In genomic region chr11:95154514-95154913, GRCh38 we compare ENCODE assay signal across 8 cellular contexts.
DNase-seq lines count a peak whose midpoint lies in the region; ATAC-seq and TF ChIP-seq lines count a peak whose summit lies in the region.

No MANE protein-coding gene starts in this region.

- H3K4me1 ChIP-seq in CD4-positive, alpha-beta memory T cell (ENCODE audit: insufficient read depth, low read length), result peaks cover 44% of the 10 kb centered on the region
- peaks cover 0 to 39% (median 27%) of the 10 kb centered on the region in 4 donors for H3K4me1 ChIP-seq in sigmoid colon

- no peaks in the 10 kb centered on the region for H3K9me3 Mint-ChIP-seq in CD4-positive, alpha-beta memory T cell

- intact Hi-C loops in CD4-positive, alpha-beta memory T cell (cut with micrococcal nuclease), result loop anchor here (1.0 to 10.0 kb wide), 4 partner anchors 367 to 1273 kb away; partner anchors contain the start of genes C11orf97 and MAML2
- intact Hi-C loops in sigmoid colon (cut with DNase I), result loop anchor here (5.0 kb wide), 4 partner anchors 78 to 493 kb away; partner anchors contain the start of gene SESN3

- peaks cover 36 to 62% (median 49%) of the 10 kb centered on the region in 4 donors for H3K4me1 Mint-ChIP-seq in CD4-positive, alpha-beta memory T cell

- H3K9me3 ChIP-seq in CD4-positive, alpha-beta memory T cell (ENCODE audit: control insufficient read depth in 1 of 2, low read length in 2 of 2), result no peaks in the 10 kb centered on the region
- H3K9me3 ChIP-seq in sigmoid colon, result no peaks in the 10 kb centered on the region

- no peak for TF ChIP-seq EP300 in sigmoid colon (IDR thresholded peaks at IDR 0.05)

- peaks cover 4 to 7% of the 10 kb centered on the region in 2 donors for H3K36me3 Mint-ChIP-seq in CD4-positive, alpha-beta memory T cell

- no peak overlapping the region for H3K27ac ChIP-seq in CD4-positive, alpha-beta memory T cell (ENCODE audit: low read depth, low read length)
- H3K27ac ChIP-seq in sigmoid colon, result no peak overlapping the region

- POLR2A ChIA-PET in CD4-positive, alpha-beta memory T cell (lab: Charles Lee; ENCODE audit: partially characterized antibody), result interaction anchor here (0.7 to 8.6 kb wide), 18 partner anchors 9 to 636 kb away, joined by 3 to 138 read pairs (median 4); partner anchors contain the start of genes CEP57, ENDOD1, FAM76B and SESN3

- H3K27ac Mint-ChIP-seq in CD4-positive, alpha-beta memory T cell, result peak overlapping the region; percentile 22 to 98 (median 80)

- no peaks in the 10 kb centered on the region for H3K36me3 ChIP-seq in CD4-positive, alpha-beta memory T cell (ENCODE audit: insufficient read depth, low read length)
- no peaks in the 10 kb centered on the region for H3K36me3 ChIP-seq in sigmoid colon

- CTCF ChIA-PET in CD4-positive, alpha-beta memory T cell (lab: Charles Lee; ENCODE audit: partially characterized antibody), result interaction anchor here (0.7 to 16.1 kb wide), 49 partner anchors 10 to 1309 kb away, joined by 3 to 446 read pairs (median 4); partner anchors contain the start of genes CEP57, ENDOD1, FAM76B and MAML2

- H3K27me3 Mint-ChIP-seq in CD4-positive, alpha-beta memory T cell, result no peaks in the 10 kb centered on the region

- peak; percentile 59 to 71 (median 65) for DNase-seq in CD4-positive, alpha-beta memory T cell
- DNase-seq in HCEC 1CT (peak; percentile 34), NCI-H748 treated with DMSO at 0.1 percent for 48 hours (lab: John Stamatoyannopoulos, UW) (peak; percentile 4), activated T-cell treated with anti-CD3 and anti-CD28 coated beads for 24 hours (ENCODE audit: low read depth) (peak; percentile 54), fibroblast of pulmonary artery (ENCODE audit: low read depth) (peak; percentile 70), sigmoid colon (no peak)

- TF ChIP-seq POLR2A in sigmoid colon (IDR thresholded peaks at IDR 0.05), result no peak

- no peaks in the 10 kb centered on the region for H3K27me3 ChIP-seq in CD4-positive, alpha-beta memory T cell (ENCODE audit: insufficient read depth, low read length)
- no peaks in the 10 kb centered on the region for H3K27me3 ChIP-seq in sigmoid colon

- TF ChIP-seq CTCF in fibroblast of pulmonary artery (IDR thresholded peaks at IDR 0.05; ENCODE audit: low read length, missing control alignments) (peak; percentile 66), sigmoid colon (IDR thresholded peaks at IDR 0.05) (peak; percentile 9 to 30 (median 22))

- H3K4me3 Mint-ChIP-seq in CD4-positive, alpha-beta memory T cell, result peak overlapping the region in 3 of 8 donors; percentile 36 to 96 (median 90)

- H3K4me3 ChIP-seq in CD4-positive, alpha-beta memory T cell (ENCODE audit: low read length in 2 of 2), result no peak overlapping the region
- H3K4me3 ChIP-seq in fibroblast of pulmonary artery (replicated peaks; ENCODE audit: low read depth, low read length) (no peak overlapping the region), sigmoid colon (no peak overlapping the region)

- ATAC-seq in GM19328 (IDR thresholded peaks at IDR 0.05; ENCODE audit: unreplicated experiment) (no peak), GM21619 (IDR thresholded peaks at IDR 0.05; ENCODE audit: unreplicated experiment) (no peak)
